Comparison of ENCODE assay signal across 22 cellular contexts in genomic region chr16:68510775-68511174, GRCh38.
"Had no signal": no experiment of that assay in that cellular context is flagged by ENCODE, and none has a peak within 500 bp of the region (broad histone marks: within the 10 kb centered on the region; RNA-seq: fewer than 3 reads in every experiment).

No MANE protein-coding gene starts in this region.

- H3K9ac ChIP-seq: KMS-11 had no signal

- H3K36me3 Mint-ChIP-seq: activated naive CD4-positive, alpha-beta T cell treated with anti-CD3 and anti-CD28 coated beads, Interleukin-2, amount 50 U/mL, for 24 hours; activated naive CD8-positive, alpha-beta T cell treated with anti-CD3 and anti-CD28 coated beads, Interleukin-2, amount 10 ng/mL, durations not matched to agents 7 days and 5 days; WTC11 had no signal

- H3K27ac Mint-ChIP-seq: activated CD4-positive, alpha-beta T cell treated with anti-CD3 and anti-CD28 coated beads for 36 hours; activated CD4-positive, alpha-beta T cell treated with anti-CD3 and anti-CD28 coated beads, Interleukin-2, amount 10 ng/mL, durations not matched to agents 7 days and 5 days; activated CD8-positive, alpha-beta T cell treated with anti-CD3 and anti-CD28 coated beads, Interleukin-2, amount 10 ng/mL, durations not matched to agents 7 days and 5 days; activated naive CD4-positive, alpha-beta T cell treated with anti-CD3 and anti-CD28 coated beads, Interleukin-2, amount 50 U/mL, for 24 hours; activated T-cell treated with anti-CD3 and anti-CD28 coated beads, Interleukin-2, amount 50 U/mL, for 24 hours; activated T-helper 2 cell treated with anti-CD3 and anti-CD28 coated beads, Interferon-gamma antibody, Interleukin-2, Interleukin-4, amounts not matched to agents 10 μg/mL and 5 μg/mL and 100 μg/mL, durations not matched to agents 14 hours and 24 hours and 36 hours; T-helper 2 cell treated with Interferon-gamma antibody and Interleukin-4, amounts not matched to agents 5 μg/mL and 100 μg/mL, for 36 hours; WTC11 had no signal

- H3K4me3 Mint-ChIP-seq: activated CD4-positive, alpha-beta T cell treated with anti-CD3 and anti-CD28 coated beads for 36 hours; activated CD4-positive, alpha-beta T cell treated with anti-CD3 and anti-CD28 coated beads, Interleukin-2, amount 10 ng/mL, durations not matched to agents 7 days and 5 days; activated CD8-positive, alpha-beta T cell treated with anti-CD3 and anti-CD28 coated beads, Interleukin-2, amount 10 ng/mL, durations not matched to agents 7 days and 5 days; activated T-cell treated with anti-CD3 and anti-CD28 coated beads, Interleukin-2, amount 50 U/mL, for 24 hours; central memory CD8-positive, alpha-beta T cell; T-helper 2 cell treated with Interferon-gamma antibody and Interleukin-4, amounts not matched to agents 5 μg/mL and 100 μg/mL, for 36 hours had no signal

- H3K4me2 ChIP-seq: KMS-11 had no signal

- H3K4me1 Mint-ChIP-seq: activated CD4-positive, alpha-beta T cell treated with anti-CD3 and anti-CD28 coated beads for 36 hours; central memory CD8-positive, alpha-beta T cell had no signal

- H3K36me3 ChIP-seq: ascending aorta, cardiac muscle cell, SJCRH30 had no signal

- H3K27me3 Mint-ChIP-seq: activated CD4-positive, alpha-beta T cell treated with anti-CD3 and anti-CD28 coated beads for 36 hours; activated naive CD4-positive, alpha-beta T cell treated with anti-CD3 and anti-CD28 coated beads, Interleukin-2, amount 50 U/mL, for 24 hours; activated T-cell treated with anti-CD3 and anti-CD28 coated beads, Interleukin-2, amount 50 U/mL, for 24 hours had no signal

- H3K4me1 ChIP-seq: ascending aorta, SJCRH30 had no signal

- H3K9me3 Mint-ChIP-seq: activated CD4-positive, alpha-beta T cell treated with anti-CD3 and anti-CD28 coated beads, Interleukin-2, amount 10 ng/mL, durations not matched to agents 7 days and 5 days; activated naive CD4-positive, alpha-beta T cell treated with anti-CD3 and anti-CD28 coated beads, Interleukin-2, amount 50 U/mL, for 24 hours; activated naive CD8-positive, alpha-beta T cell treated with anti-CD3 and anti-CD28 coated beads, Interleukin-2, amount 10 ng/mL, durations not matched to agents 7 days and 5 days; activated T-cell treated with anti-CD3 and anti-CD28 coated beads, Interleukin-2, amount 50 U/mL, for 24 hours; activated T-helper 2 cell treated with anti-CD3 and anti-CD28 coated beads, Interferon-gamma antibody, Interleukin-2, Interleukin-4, amounts not matched to agents 10 μg/mL and 5 μg/mL and 100 μg/mL, durations not matched to agents 14 hours and 24 hours and 36 hours; central memory CD8-positive, alpha-beta T cell; T-helper 2 cell treated with Interferon-gamma antibody and Interleukin-4, amounts not matched to agents 5 μg/mL and 100 μg/mL, for 36 hours; WTC11 had no signal

- H3K4me3 ChIP-seq: cardiac muscle cell, SJCRH30, SK-N-MC had no signal

- H3K27ac ChIP-seq: ascending aorta, cardiac muscle cell, KMS-11, SJCRH30, SK-N-MC had no signal

- DNase-seq: NCI-H1417 treated with DMSO at 0.1 percent for 48 hours, NCI-H1694, NCI-H1930, NCI-H2081 treated with DMSO at 0.1 percent for 48 hours, NCI-H226, NCI-H524 treated with DMSO at 0.1 percent for 48 hours, SHP77, SJCRH30 had no signal

- H3K9me3 ChIP-seq: ascending aorta, SJCRH30 had no signal

- H3K27me3 ChIP-seq: ascending aorta, SJCRH30 had no signal
